1 cellular context compared by ENCODE assay signal in genomic region chr2:227363756-227364155, GRCh38.
TF ChIP-seq lines count a peak whose summit lies in the region.

No MANE protein-coding gene starts in this region.

TF ChIP-seq in H1, 55 proteins besides CTCF, POLR2A, EP300 and RAD21 (continued from another document):
- no peak for TF ChIP-seq TBP (IDR thresholded peaks at IDR 0.05; ENCODE audit: low read depth, low read length)
- no peak for TF ChIP-seq E2F6 (IDR thresholded peaks at IDR 0.05)
- no peak for TF ChIP-seq TAF1 (IDR thresholded peaks at IDR 0.05; ENCODE audit: low read depth, low read length)
- no peak for TF ChIP-seq TAF7 (optimal IDR thresholded peaks at IDR 0.05; ENCODE audit: borderline replicate concordance, low read depth, low read length)
- TF ChIP-seq HDAC2 (IDR thresholded peaks at IDR 0.05; ENCODE audit: borderline replicate concordance in 1 of 2, low read depth in 2 of 2, low read length in 2 of 2), result no peak
- TF ChIP-seq BCL11A (IDR thresholded peaks at IDR 0.05; ENCODE audit: low read depth in 2 of 2, low read length in 2 of 2), result no peak
- no peak for TF ChIP-seq ASH2L (IDR thresholded peaks at IDR 0.05; ENCODE audit: low read length)
- no peak for TF ChIP-seq RNF2 (IDR thresholded peaks at IDR 0.05; ENCODE audit: borderline replicate concordance, low read depth, low read length, missing control alignments, poor library complexity, severe bottlenecking)
TF ChIP-seq in H1: peak in this region for 0.
